In genomic region chr10:95905897-95906580, GRCh38 we compare ENCODE assay signal across 10 cellular contexts. TPM values are rescaled to one million over a fixed set of nuclear protein-coding genes. Genes with fewer than 3 reads are reported as not detected.
DNase-seq lines count a peak whose midpoint lies in the region; ATAC-seq and TF ChIP-seq lines count a peak whose summit lies in the region.
"Not testable (repeated sequence)": the region's sequence is repeated elsewhere in the genome, so short reads cannot be mapped to it uniquely, and the experiment has no call there.
"Had no signal": no experiment of that assay in that cellular context is flagged by ENCODE, and none has a peak within 500 bp of the region (broad histone marks: within the 10 kb centered on the region; RNA-seq: fewer than 3 reads in every experiment).

No MANE protein-coding gene starts in this region.

- H3K4me2 ChIP-seq in hepatocyte, result peak overlapping the region; percentile 85

- H3K36me3 ChIP-seq in HEK293 (ENCODE audit: control insufficient read depth in 2 of 2, insufficient read depth in 1 of 2, low read length in 2 of 2), result peaks cover 5 to 33% of the 10 kb centered on the region in 2 experiments
- H3K36me3 ChIP-seq in hepatocyte (replicated peaks; ENCODE audit: insufficient read depth, low read depth), result not testable (repeated sequence)

- not testable (repeated sequence) for H2AFZ ChIP-seq in hepatocyte

- H3K27ac Mint-ChIP-seq in CD4-positive, alpha-beta T cell; T-helper 2 cell treated with Interferon-gamma antibody and Interleukin-4, amounts not matched to agents 5 μg/mL and 100 μg/mL, for 36 hours; activated T-helper 1 cell treated with anti-CD3 and anti-CD28 coated beads, Interleukin-12 subunit alpha, Interleukin-12 subunit beta, Interleukin-2, Interleukin-4 antibody, amounts not matched to agents 30 ng/mL and 10 ng/mL and 1 ng/mL, durations not matched to agents 14 hours and 24 hours and 36 hours; activated naive CD8-positive, alpha-beta T cell treated with anti-CD3 and anti-CD28 coated beads, Interleukin-2, amount 50 U/mL, for 24 hours; stimulated activated memory B cell treated with anti-CD40 and anti-IgM and Interleukin-4, amounts not matched to agents 10 μg/mL and 1 μg/mL and 100 μg/mL, for 72 hours: not testable (repeated sequence)
- peak overlapping the region in 2 of 3 experiments; percentile 8 to 86 for H3K27ac Mint-ChIP-seq in nephron

- H3K79me2 ChIP-seq in hepatocyte, result not testable (repeated sequence)

- not testable (repeated sequence) for H3K9me2 ChIP-seq in hepatocyte (replicated peaks; ENCODE audit: insufficient read depth)

- H3K4me1 ChIP-seq in HEK293 (ENCODE audit: control insufficient read depth, insufficient read depth, low read length); hepatocyte (ENCODE audit: insufficient read depth): not testable (repeated sequence)

- intact Hi-C loops in CD4-positive, alpha-beta T cell (cut with DNase I, micrococcal nuclease), result loop anchor here in 1 of 2 experiments (5.0 to 10.0 kb wide), 2 partner anchors 214 to 219 kb away; partner anchors contain the start of gene TCTN3
- intact Hi-C loops in activated T-helper 1 cell treated with anti-CD3 and anti-CD28 coated beads, Interleukin-12 subunit alpha, Interleukin-12 subunit beta, Interleukin-2, Interleukin-4 antibody, amounts not matched to agents 30 ng/mL and 10 ng/mL and 1 ng/mL, durations not matched to agents 14 hours and 24 hours and 36 hours (cut with micrococcal nuclease), result loop anchor here (5.0 kb wide), 2 partner anchors 386 to 681 kb away; partner anchors contain the start of gene TM9SF3

- DNase-seq in CD4-positive, alpha-beta T cell; T-helper 2 cell treated with Interferon-gamma antibody and Interleukin-4, amounts not matched to agents 5 μg/mL and 100 μg/mL, for 36 hours (ENCODE audit: low spot score); activated T-helper 1 cell treated with anti-CD3 and anti-CD28 coated beads, Interleukin-12 subunit alpha, Interleukin-12 subunit beta, Interleukin-2, Interleukin-4 antibody, amounts not matched to agents 30 ng/mL and 10 ng/mL and 1 ng/mL, durations not matched to agents 14 hours and 24 hours and 36 hours (ENCODE audit: low spot score); activated naive CD8-positive, alpha-beta T cell treated with anti-CD3 and anti-CD28 coated beads, Interleukin-2, amount 50 U/mL, for 24 hours; hepatocyte (ENCODE audit: low spot score): not testable (repeated sequence)

- CTCF ChIA-PET in CD4-positive, alpha-beta T cell (lab: Charles Lee), result interaction anchor here (1.5 kb wide), 1 partner anchor 211 kb away, joined by 3 read pairs; no protein-coding TSS in a partner anchor
- CTCF ChIA-PET in HEK293 (lab: Yijun Ruan, JAX), result interaction anchor here (0.5 to 3.5 kb wide), 4 partner anchors 14 to 1706 kb away, joined by 3 to 21 read pairs (median 4); partner anchors contain the start of gene TCTN3

- 99% methylated on average over 12 of the region's 12 CpGs for WGBS in hepatocyte (ENCODE audit: low lambda C conversion rate, missing lambda C conversion rate)

- H3K4me1 Mint-ChIP-seq in CD4-positive, alpha-beta T cell (ENCODE audit: low read depth), result peaks cover 12% of the 10 kb centered on the region
- H3K4me1 Mint-ChIP-seq in T-helper 2 cell treated with Interferon-gamma antibody and Interleukin-4, amounts not matched to agents 5 μg/mL and 100 μg/mL, for 36 hours (ENCODE audit: low read depth), result peaks cover 23% of the 10 kb centered on the region
- peaks cover 16% of the 10 kb centered on the region for H3K4me1 Mint-ChIP-seq in activated T-helper 1 cell treated with anti-CD3 and anti-CD28 coated beads, Interleukin-12 subunit alpha, Interleukin-12 subunit beta, Interleukin-2, Interleukin-4 antibody, amounts not matched to agents 30 ng/mL and 10 ng/mL and 1 ng/mL, durations not matched to agents 14 hours and 24 hours and 36 hours (ENCODE audit: low read depth)
- peaks cover 17% of the 10 kb centered on the region for H3K4me1 Mint-ChIP-seq in activated naive CD8-positive, alpha-beta T cell treated with anti-CD3 and anti-CD28 coated beads, Interleukin-2, amount 50 U/mL, for 24 hours
- not testable (repeated sequence) for H3K4me1 Mint-ChIP-seq in nephron
- peaks cover 14% of the 10 kb centered on the region for H3K4me1 Mint-ChIP-seq in stimulated activated memory B cell treated with anti-CD40 and anti-IgM and Interleukin-4, amounts not matched to agents 10 μg/mL and 1 μg/mL and 100 μg/mL, for 72 hours

- not testable (repeated sequence) for H3K9me3 Mint-ChIP-seq in CD4-positive, alpha-beta T cell; T-helper 2 cell treated with Interferon-gamma antibody and Interleukin-4, amounts not matched to agents 5 μg/mL and 100 μg/mL, for 36 hours; activated T-helper 1 cell treated with anti-CD3 and anti-CD28 coated beads, Interleukin-12 subunit alpha, Interleukin-12 subunit beta, Interleukin-2, Interleukin-4 antibody, amounts not matched to agents 30 ng/mL and 10 ng/mL and 1 ng/mL, durations not matched to agents 14 hours and 24 hours and 36 hours; activated naive CD8-positive, alpha-beta T cell treated with anti-CD3 and anti-CD28 coated beads, Interleukin-2, amount 50 U/mL, for 24 hours; nephron; stimulated activated memory B cell treated with anti-CD40 and anti-IgM and Interleukin-4, amounts not matched to agents 10 μg/mL and 1 μg/mL and 100 μg/mL, for 72 hours

- POLR2A ChIA-PET in CD4-positive, alpha-beta T cell (lab: Charles Lee), result interaction anchor here (2.1 to 3.1 kb wide), 2 partner anchors 213 to 224 kb away, joined by 7 to 14 read pairs; partner anchors contain the start of genes TCTN3 and ZNF518A
- POLR2A ChIA-PET in HEK293 (lab: Yijun Ruan, JAX), result not testable (repeated sequence)

- not testable (repeated sequence) for H3K27ac ChIP-seq in CD4-positive, alpha-beta T cell (ENCODE audit: low read depth, low read length); HEK293 (ENCODE audit: extremely low read depth, low read depth, low read length); hepatocyte

- not testable (repeated sequence) for H3K9me3 ChIP-seq in CD4-positive, alpha-beta T cell (ENCODE audit: control insufficient read depth, low read length); HEK293 (ENCODE audit: control insufficient read depth, insufficient read depth, low read depth, low read length); hepatocyte (ENCODE audit: low read depth)

- H3K27me3 Mint-ChIP-seq in CD4-positive, alpha-beta T cell; activated T-helper 1 cell treated with anti-CD3 and anti-CD28 coated beads, Interleukin-12 subunit alpha, Interleukin-12 subunit beta, Interleukin-2, Interleukin-4 antibody, amounts not matched to agents 30 ng/mL and 10 ng/mL and 1 ng/mL, durations not matched to agents 14 hours and 24 hours and 36 hours (ENCODE audit: insufficient read depth); activated naive CD8-positive, alpha-beta T cell treated with anti-CD3 and anti-CD28 coated beads, Interleukin-2, amount 50 U/mL, for 24 hours; nephron (ENCODE audit: low read depth); stimulated activated memory B cell treated with anti-CD40 and anti-IgM and Interleukin-4, amounts not matched to agents 10 μg/mL and 1 μg/mL and 100 μg/mL, for 72 hours: not testable (repeated sequence)
- peaks cover 11% of the 10 kb centered on the region for H3K27me3 Mint-ChIP-seq in T-helper 2 cell treated with Interferon-gamma antibody and Interleukin-4, amounts not matched to agents 5 μg/mL and 100 μg/mL, for 36 hours (ENCODE audit: low read depth)

- not testable (repeated sequence) for H3K36me3 Mint-ChIP-seq in CD4-positive, alpha-beta T cell (ENCODE audit: low read depth); activated T-helper 1 cell treated with anti-CD3 and anti-CD28 coated beads, Interleukin-12 subunit alpha, Interleukin-12 subunit beta, Interleukin-2, Interleukin-4 antibody, amounts not matched to agents 30 ng/mL and 10 ng/mL and 1 ng/mL, durations not matched to agents 14 hours and 24 hours and 36 hours (ENCODE audit: low read depth); activated naive CD8-positive, alpha-beta T cell treated with anti-CD3 and anti-CD28 coated beads, Interleukin-2, amount 50 U/mL, for 24 hours (ENCODE audit: low read depth); nephron (ENCODE audit: low read depth); stimulated activated memory B cell treated with anti-CD40 and anti-IgM and Interleukin-4, amounts not matched to agents 10 μg/mL and 1 μg/mL and 100 μg/mL, for 72 hours
- H3K36me3 Mint-ChIP-seq in T-helper 2 cell treated with Interferon-gamma antibody and Interleukin-4, amounts not matched to agents 5 μg/mL and 100 μg/mL, for 36 hours (ENCODE audit: low read depth), result peaks cover 12% of the 10 kb centered on the region

- not testable (repeated sequence) for H4K20me1 ChIP-seq in hepatocyte (ENCODE audit: insufficient read depth, poor library complexity, severe bottlenecking)

- not testable (repeated sequence) for TF ChIP-seq CTCF in CD4-positive, alpha-beta T cell (IDR thresholded peaks at IDR 0.05); HEK293 (tag by site-specific recombination; IDR thresholded peaks at IDR 0.05); hepatocyte (IDR thresholded peaks at IDR 0.05; ENCODE audit: poor library complexity); nephron (IDR thresholded peaks at IDR 0.05; ENCODE audit: unreplicated experiment in 3 of 3)

- peak overlapping the region; percentile 72 for H3K4me3 Mint-ChIP-seq in CD4-positive, alpha-beta T cell
- H3K4me3 Mint-ChIP-seq in T-helper 2 cell treated with Interferon-gamma antibody and Interleukin-4, amounts not matched to agents 5 μg/mL and 100 μg/mL, for 36 hours, result peak overlapping the region; percentile 44
- H3K4me3 Mint-ChIP-seq in activated T-helper 1 cell treated with anti-CD3 and anti-CD28 coated beads, Interleukin-12 subunit alpha, Interleukin-12 subunit beta, Interleukin-2, Interleukin-4 antibody, amounts not matched to agents 30 ng/mL and 10 ng/mL and 1 ng/mL, durations not matched to agents 14 hours and 24 hours and 36 hours, result peak overlapping the region; percentile 41
- H3K4me3 Mint-ChIP-seq in activated naive CD8-positive, alpha-beta T cell treated with anti-CD3 and anti-CD28 coated beads, Interleukin-2, amount 50 U/mL, for 24 hours, result peak overlapping the region; percentile 88
- H3K4me3 Mint-ChIP-seq in nephron, result peak overlapping the region in 2 of 3 experiments; percentile 76 to 91
- peak overlapping the region; percentile 13 for H3K4me3 Mint-ChIP-seq in stimulated activated memory B cell treated with anti-CD40 and anti-IgM and Interleukin-4, amounts not matched to agents 10 μg/mL and 1 μg/mL and 100 μg/mL, for 72 hours

- not testable (repeated sequence) for H3K27me3 ChIP-seq in CD4-positive, alpha-beta T cell (ENCODE audit: control insufficient read depth, insufficient read depth, low read length); hepatocyte

- not testable (repeated sequence) for ATAC-seq in CD4-positive, alpha-beta T cell (ENCODE audit: poor library complexity); activated naive CD8-positive, alpha-beta T cell treated with anti-CD3 and anti-CD28 coated beads, Interleukin-2, amount 50 U/mL, for 24 hours; stimulated activated memory B cell treated with anti-CD40 and anti-IgM and Interleukin-4, amounts not matched to agents 10 μg/mL and 1 μg/mL and 100 μg/mL, for 72 hours

- not testable (repeated sequence) for H3K4me3 ChIP-seq in HEK293 (ENCODE audit: low read depth, low read length); hepatocyte

RNA-seq across cellular contexts. Expression of gene CC2D2B, which starts 1.7 kb away (rescaled TPM):
- total RNA-seq in CD4-positive, alpha-beta T cell, result not detected
- 0.60 and 0.96 TPM in 2 replicates for total RNA-seq in activated T-helper 1 cell treated with anti-CD3 and anti-CD28 coated beads, Interleukin-12 subunit alpha, Interleukin-12 subunit beta, Interleukin-2, Interleukin-4 antibody, amounts not matched to agents 30 ng/mL and 10 ng/mL and 1 ng/mL, durations not matched to agents 14 hours and 24 hours and 36 hours
- total RNA-seq in hepatocyte, result 0.13 TPM in 1 of 2 replicates, not detected in the other
- 0.97 TPM in 1 of 2 replicates, not detected in the other for polyA plus RNA-seq in hepatocyte
- total RNA-seq: H4 had no signal
- polyA plus RNA-seq: HepG2 had no signal

Comparison
In these comparisons a context has a peak if more than half of its experiments do, and no peak if none do; other contexts are left out.
1. H3K4me3 Mint-ChIP-seq: peak in every context shown above with its lines; median percentile 88 in activated naive CD8-positive, alpha-beta T cell treated with anti-CD3 and anti-CD28 coated beads, Interleukin-2, amount 50 U/mL, for 24 hours; 84 in nephron; 72 in CD4-positive, alpha-beta T cell; 44 in T-helper 2 cell treated with Interferon-gamma antibody and Interleukin-4, amounts not matched to agents 5 μg/mL and 100 μg/mL, for 36 hours; 41 in activated T-helper 1 cell treated with anti-CD3 and anti-CD28 coated beads, Interleukin-12 subunit alpha, Interleukin-12 subunit beta, Interleukin-2, Interleukin-4 antibody, amounts not matched to agents 30 ng/mL and 10 ng/mL and 1 ng/mL, durations not matched to agents 14 hours and 24 hours and 36 hours; 13 in stimulated activated memory B cell treated with anti-CD40 and anti-IgM and Interleukin-4, amounts not matched to agents 10 μg/mL and 1 μg/mL and 100 μg/mL, for 72 hours.